ENCODE assay signal across 8 cellular contexts in the genomic region with DNA sequence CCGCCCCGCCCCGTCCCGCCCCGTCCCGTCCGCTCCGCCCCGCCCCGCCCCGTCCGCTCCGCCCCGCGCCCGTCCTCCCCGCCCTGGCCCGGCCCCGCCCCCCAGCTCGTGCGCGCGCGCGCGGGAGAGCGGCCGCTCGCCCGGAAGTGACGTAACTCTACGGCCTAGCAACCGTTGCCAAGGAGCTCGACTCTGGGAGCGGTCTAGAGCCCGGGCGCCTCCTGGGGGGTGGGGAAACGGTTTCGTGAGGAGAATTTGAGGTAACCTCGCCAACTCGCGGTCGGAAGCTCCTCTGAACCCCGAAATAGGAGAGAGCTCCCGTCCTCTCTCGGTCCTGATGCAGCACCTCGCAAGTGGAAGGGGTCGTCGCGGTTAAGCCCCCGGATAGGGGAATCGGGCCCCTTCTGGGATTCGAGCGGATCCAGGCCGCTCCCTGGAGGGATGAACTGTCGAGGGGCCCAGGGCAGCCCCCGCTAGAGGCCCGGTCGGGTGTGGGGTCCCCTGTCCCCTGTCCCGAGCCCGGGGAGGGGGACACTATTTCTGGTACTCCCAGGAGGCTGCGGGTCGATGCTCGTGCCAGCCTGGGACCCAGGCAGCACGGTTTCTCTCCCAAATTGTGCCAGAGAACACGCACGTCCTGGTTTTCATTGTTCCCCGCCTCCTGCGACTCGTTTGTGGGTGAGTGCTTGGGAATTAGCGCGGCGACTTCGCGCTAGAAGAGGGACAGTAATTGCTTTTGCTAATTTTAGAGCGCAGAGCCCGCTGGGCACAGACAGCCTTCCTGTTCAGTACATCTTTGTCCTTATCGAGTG.
DNase-seq lines count a peak whose midpoint lies in the region; ATAC-seq lines count a peak whose summit lies in the region.

A gene with protein sequence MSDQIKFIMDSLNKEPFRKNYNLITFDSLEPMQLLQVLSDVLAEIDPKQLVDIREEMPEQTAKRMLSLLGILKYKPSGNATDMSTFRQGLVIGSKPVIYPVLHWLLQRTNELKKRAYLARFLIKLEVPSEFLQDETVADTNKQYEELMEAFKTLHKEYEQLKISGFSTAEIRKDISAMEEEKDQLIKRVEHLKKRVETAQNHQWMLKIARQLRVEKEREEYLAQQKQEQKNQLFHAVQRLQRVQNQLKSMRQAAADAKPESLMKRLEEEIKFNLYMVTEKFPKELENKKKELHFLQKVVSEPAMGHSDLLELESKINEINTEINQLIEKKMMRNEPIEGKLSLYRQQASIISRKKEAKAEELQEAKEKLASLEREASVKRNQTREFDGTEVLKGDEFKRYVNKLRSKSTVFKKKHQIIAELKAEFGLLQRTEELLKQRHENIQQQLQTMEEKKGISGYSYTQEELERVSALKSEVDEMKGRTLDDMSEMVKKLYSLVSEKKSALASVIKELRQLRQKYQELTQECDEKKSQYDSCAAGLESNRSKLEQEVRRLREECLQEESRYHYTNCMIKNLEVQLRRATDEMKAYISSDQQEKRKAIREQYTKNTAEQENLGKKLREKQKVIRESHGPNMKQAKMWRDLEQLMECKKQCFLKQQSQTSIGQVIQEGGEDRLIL (plus strand): TSS at position 174 of the 812 bp plus-strand sequence. CDS start 3,024 bp downstream, outside the sequence.

- DNase-seq in AG08396 (ENCODE audit: low spot score) (peak; percentile 99), GM19238 (ENCODE audit: insufficient read length, low spot score) (peak; percentile 92), NCI-H510A treated with DMSO at 0.1 percent for 48 hours (lab: John Stamatoyannopoulos, UW) (peak; percentile 80), kidney tubule cell (ENCODE audit: low spot score) (peak; percentile 93)
- DNase-seq in activated CD4-positive, alpha-beta T cell treated with anti-CD3 and anti-CD28 coated beads for 4 hours = peak; percentile 96 to 97
- peak; percentile 93 to 94 for DNase-seq in stimulated activated CD4-positive, alpha-beta T cell treated with anti-CD3 and anti-CD28 coated beads, Interleukin-1b, Interleukin-23, amount 100 ng/mL, for 1 hour (ENCODE audit: low read depth in 2 of 2)

- peak; percentile 78 for ATAC-seq in HG03442 (IDR thresholded peaks at IDR 0.05; ENCODE audit: unreplicated experiment)

- H3K27ac ChIP-seq in cingulate gyrus (ENCODE audit: low read depth, low read length) = peak within 1 kb of the TSS; percentile 89

Comparison
In these comparisons a context has a peak if more than half of its experiments do, and no peak if none do; other contexts are left out.
1. Peak in every context shown above with its lines: DNase-seq, ATAC-seq and H3K27ac ChIP-seq.